1 cellular context compared by ENCODE assay signal in the genomic region with DNA sequence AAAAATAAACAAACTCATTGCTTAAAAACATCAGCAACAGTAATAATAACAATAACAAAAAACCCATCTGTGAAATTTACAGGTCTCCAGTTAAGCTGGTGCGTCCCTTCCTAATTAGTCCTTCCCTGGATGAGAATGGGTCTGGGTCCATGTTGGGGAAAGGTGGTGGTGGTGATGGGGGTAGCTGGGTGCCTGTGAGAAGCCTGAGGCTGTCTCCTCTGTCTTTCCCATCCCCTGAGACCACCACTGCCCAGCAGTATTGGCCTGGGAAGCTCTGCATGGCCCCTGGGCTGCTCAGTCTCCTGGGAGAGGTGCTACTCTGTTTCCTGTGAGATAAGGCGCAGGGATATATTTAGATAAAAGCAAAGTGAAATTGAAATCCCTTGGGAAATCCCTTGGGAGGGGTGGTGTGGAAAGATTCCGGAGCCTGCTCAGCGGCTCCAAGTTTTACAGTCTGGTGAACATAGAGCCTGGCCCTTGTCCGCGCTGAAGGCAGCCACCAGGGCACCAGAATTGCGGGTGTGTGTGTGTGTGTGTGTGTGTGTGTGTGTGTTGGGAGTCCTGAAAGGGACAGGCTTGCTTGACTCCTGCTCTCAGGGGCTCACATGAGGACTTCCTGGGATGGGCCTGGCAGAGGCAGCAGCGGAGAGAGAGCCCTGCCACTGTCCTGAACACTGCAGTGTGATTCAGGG.
TF ChIP-seq lines count a peak whose summit lies in the region.

No MANE protein-coding gene starts in this region.

TF ChIP-seq in K562, 482 proteins besides CTCF, POLR2A, EP300 and RAD21 (continued from another document):
- TF ChIP-seq AFF4 (CRISPR knock-in tag; IDR thresholded peaks at IDR 0.05): no peak
